ENCODE assay signal across 16 cellular contexts in the genomic region with DNA sequence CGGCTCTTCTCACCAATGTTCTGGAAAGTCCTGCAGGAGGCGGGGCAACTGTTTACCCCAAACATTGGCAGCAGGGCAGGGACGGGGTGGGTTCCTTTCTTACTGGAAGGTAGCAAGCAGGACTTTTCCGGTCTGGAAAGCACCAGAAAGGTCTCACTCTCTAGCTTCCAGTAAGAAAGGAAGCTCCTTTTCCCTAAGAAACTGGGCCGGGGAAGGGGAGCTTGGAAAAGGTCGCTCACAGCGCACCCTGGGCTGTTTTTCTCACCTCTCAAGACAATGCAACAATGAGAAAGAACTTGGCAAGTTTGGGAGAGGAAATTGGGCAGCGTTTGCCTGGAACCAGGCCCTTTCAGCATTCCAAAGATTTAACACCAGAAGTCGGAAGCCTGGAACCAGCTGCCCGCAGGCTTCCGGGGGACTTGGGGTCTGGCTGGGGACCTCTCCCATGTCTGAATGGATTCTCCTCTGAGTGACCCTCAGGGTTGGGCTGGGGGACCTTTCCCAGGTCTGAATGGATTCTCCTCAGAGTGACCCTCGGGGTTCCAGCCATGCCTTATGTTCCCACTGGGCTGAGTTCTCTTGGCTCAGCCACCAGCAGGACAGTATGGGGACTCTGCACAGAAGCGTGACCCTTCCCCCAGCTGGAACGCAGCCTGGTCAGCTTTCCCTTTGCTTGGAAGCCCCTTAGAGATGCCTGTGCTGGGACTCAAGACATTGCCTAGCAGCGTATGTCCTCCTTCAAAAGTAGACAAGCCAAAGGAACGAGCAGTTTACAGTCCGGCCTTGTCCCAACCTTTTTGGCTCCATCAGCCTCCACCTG.
DNase-seq lines count a peak whose midpoint lies in the region; ATAC-seq and TF ChIP-seq lines count a peak whose summit lies in the region.
"Had no signal": no experiment of that assay in that cellular context is flagged by ENCODE, and none has a peak within 500 bp of the region (broad histone marks: within the 10 kb centered on the region; RNA-seq: fewer than 3 reads in every experiment).

No MANE protein-coding gene starts in this region.

- no peak for TF ChIP-seq POLR2A in body of pancreas (IDR thresholded peaks at IDR 0.05)
- no peak for TF ChIP-seq POLR2A in vagina (IDR thresholded peaks at IDR 0.05)

- H3K4me1 ChIP-seq in body of pancreas (no peaks in the 10 kb centered on the region), parathyroid adenoma (no peaks in the 10 kb centered on the region), vagina (peaks cover 87% of the 10 kb centered on the region)

- H3K4me2 ChIP-seq in parathyroid adenoma (ENCODE audit: low read length) = no peak overlapping the region
- H3K4me2 ChIP-seq: hepatocyte had no signal

- H3K27me3 ChIP-seq in body of pancreas = no peaks in the 10 kb centered on the region
- no peaks in the 10 kb centered on the region for H3K27me3 ChIP-seq in parathyroid adenoma (ENCODE audit: control insufficient read depth, insufficient read depth, low read length)
- H3K27me3 ChIP-seq in vagina = no peaks in the 10 kb centered on the region
- H3K27me3 ChIP-seq: hepatocyte had no signal

- intact Hi-C loops in body of pancreas (cut with DNase I) (no loop called here), left cardiac atrium (cut with DNase I) (no loop called here), vagina (cut with DNase I) (loop anchor here (10.0 kb wide), 1 partner anchor 208 kb away; no protein-coding TSS in a partner anchor)

- H3K36me3 ChIP-seq in body of pancreas (replicated peaks in 1 of 2; ENCODE audit: insufficient read depth in 1 of 2, low read depth in 2 of 2) (peaks cover 0 to 4% of the 10 kb centered on the region in 2 donors), parathyroid adenoma (ENCODE audit: control insufficient read depth, insufficient read depth, low read length) (no peaks in the 10 kb centered on the region), vagina (no peaks in the 10 kb centered on the region)

- TF ChIP-seq CTCF in body of pancreas (IDR thresholded peaks at IDR 0.05) (no peak), parathyroid adenoma (IDR thresholded peaks at IDR 0.05) (no peak), vagina (IDR thresholded peaks at IDR 0.05) (no peak)

- no peak overlapping the region for H2AFZ ChIP-seq in parathyroid adenoma
- H2AFZ ChIP-seq: hepatocyte had no signal

- H3K9me3 ChIP-seq in body of pancreas (no peaks in the 10 kb centered on the region), parathyroid adenoma (ENCODE audit: control insufficient read depth, low read length) (no peaks in the 10 kb centered on the region), vagina (no peaks in the 10 kb centered on the region)

- ATAC-seq in body of pancreas (peak; percentile 43), left cardiac atrium (peak; percentile 16 to 41)
- ATAC-seq: HCT116 had no signal

- 75% methylated on average over 17 of the region's 17 CpGs for WGBS in body of pancreas, 2 donors

- H3K27ac ChIP-seq in body of pancreas (peak overlapping the region in 2 of 4 donors; percentile 30 to 31), parathyroid adenoma (peak overlapping the region; percentile 78), vagina (peak overlapping the region; percentile 77)
- H3K27ac ChIP-seq: hepatocyte had no signal

- no peak for DNase-seq in body of pancreas
- DNase-seq in left cardiac atrium = peak; percentile 82
- no peak for DNase-seq in vagina (ENCODE audit: extremely low spot score in 2 of 2)
- no peak for DNase-seq in NCI-H345 treated with DMSO at 0.1 percent for 48 hours (lab: John Stamatoyannopoulos, UW; ENCODE audit: unreplicated experiment)
- no peak for DNase-seq in NCI-H2029 treated with DMSO at 0.1 percent for 48 hours (lab: John Stamatoyannopoulos, UW)
- no peak for DNase-seq in NOMO-1 treated with dmso at 0.1 percent for 144 hours (lab: John Stamatoyannopoulos, UW; ENCODE audit: unreplicated experiment)
- DNase-seq: activated CD4-positive, CD25-positive, alpha-beta regulatory T cell treated with anti-CD3 and anti-CD28 coated beads, Interleukin-2, amount 50 U/mL, for 72 hours; effector memory CD4-positive, alpha-beta T cell; GF-D8; NCI-H1048; NCI-H345; stimulated activated CD4-positive, alpha-beta T cell treated with anti-CD3 and anti-CD28 coated beads, Interleukin-4, amount 100 ng/mL, for 24 hours; stimulated activated naive CD4-positive, alpha-beta T cell had no signal

- H3K79me2 ChIP-seq in parathyroid adenoma = peaks cover 4% of the 10 kb centered on the region

- H3K4me3 ChIP-seq in body of pancreas (no peak overlapping the region), parathyroid adenoma (ENCODE audit: low read depth, low read length) (no peak overlapping the region), vagina (no peak overlapping the region)
- H3K4me3 ChIP-seq: hepatocyte had no signal

- H3K9ac ChIP-seq in parathyroid adenoma = no peak overlapping the region
